11 cellular contexts compared by ENCODE assay signal in the genomic region with DNA sequence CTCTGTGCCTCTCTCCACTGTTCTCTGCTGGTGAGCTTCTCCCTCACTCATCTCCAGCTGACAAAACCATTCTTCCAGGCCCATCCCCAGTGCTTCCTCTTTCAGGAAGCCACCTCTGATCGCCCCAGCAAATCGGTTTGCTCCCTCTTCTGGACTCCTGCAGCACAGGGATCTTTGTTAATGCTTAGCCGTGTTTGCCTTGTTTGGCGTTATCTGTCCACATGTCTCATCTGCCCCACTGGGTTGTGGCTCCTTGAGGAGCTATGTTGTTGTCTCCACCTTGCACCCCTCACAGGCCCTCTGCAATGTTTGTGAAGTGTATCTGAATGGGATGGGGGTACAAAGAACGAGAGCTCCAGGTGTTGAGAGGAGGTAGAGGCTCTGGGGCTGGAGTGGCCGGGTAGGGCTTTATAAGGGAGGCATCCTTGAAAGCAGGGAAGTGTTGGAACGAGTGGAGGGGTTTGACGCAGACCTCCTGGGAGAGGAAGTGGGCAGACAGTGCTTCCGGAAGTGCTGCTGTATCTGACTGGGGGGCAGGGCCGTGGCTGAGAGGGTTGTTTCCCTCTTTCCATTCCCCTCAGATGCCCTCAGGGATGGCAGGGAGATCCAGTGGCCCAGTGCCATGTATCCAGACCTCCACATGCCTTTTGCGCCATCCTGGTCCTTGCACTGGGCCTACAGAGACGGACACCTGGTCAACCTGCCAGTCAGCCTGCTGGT. TPM values are rescaled to one million over a fixed set of nuclear protein-coding genes. Genes with fewer than 3 reads are reported as not detected.
DNase-seq lines count a peak whose midpoint lies in the region; ATAC-seq, FAIRE-seq and TF ChIP-seq lines count a peak whose summit lies in the region.
"Had no signal": no experiment of that assay in that cellular context is flagged by ENCODE, and none has a peak within 500 bp of the region (broad histone marks: within the 10 kb centered on the region; RNA-seq: fewer than 3 reads in every experiment).

No MANE protein-coding gene starts in this region.

- no peaks in the 10 kb centered on the region for H3K4me1 ChIP-seq in HepG2 (ENCODE audit: insufficient read depth, low read length)
- H3K4me1 ChIP-seq: A549 had no signal

- FAIRE-seq in HepG2 (lab: Jason Lieb, UNC), result peak; percentile 34
- FAIRE-seq: A549, keratinocyte had no signal

- peak; percentile 36 for TF ChIP-seq CTCF in HepG2 (CRISPR knock-in tag; IDR thresholded peaks at IDR 0.05)
- no peak for TF ChIP-seq CTCF in omental fat pad (IDR thresholded peaks at IDR 0.05)
- no peak for TF ChIP-seq CTCF in type B pancreatic cell (conservative IDR thresholded peaks at IDR 0.05)

- no peak for TF ChIP-seq EP300 in HepG2 (IDR thresholded peaks at IDR 0.05; ENCODE audit: low read depth in 2 of 2, low read length in 2 of 2)
- TF ChIP-seq EP300 in HepG2 (CRISPR knock-in tag; IDR thresholded peaks at IDR 0.05; ENCODE audit: borderline replicate concordance), result no peak

- no peak for TF ChIP-seq POLR2A in HepG2 (IDR thresholded peaks at IDR 0.05; ENCODE audit: insufficient read depth in 1 of 2, low read depth in 2 of 2, low read length in 2 of 2)

- no peak overlapping the region for H3K4me2 ChIP-seq in HepG2 (ENCODE audit: low read depth, low read length)
- H3K4me2 ChIP-seq: A549 had no signal

- H3K9me3 Mint-ChIP-seq in stimulated activated naive B cell treated with anti-CD40 and anti-IgM and Interleukin-4, amounts not matched to agents 10 μg/mL and 1 μg/mL and 100 μg/mL, for 72 hours, result no peaks in the 10 kb centered on the region
- H3K9me3 Mint-ChIP-seq in type B pancreatic cell, result no peaks in the 10 kb centered on the region

- no peak overlapping the region for H3K27ac ChIP-seq in HepG2 (ENCODE audit: extremely low read length, insufficient read depth, low read length)
- H3K27ac ChIP-seq: A549, SK-N-MC had no signal

- no peaks in the 10 kb centered on the region for H3K27me3 Mint-ChIP-seq in stimulated activated naive B cell treated with anti-CD40 and anti-IgM and Interleukin-4, amounts not matched to agents 10 μg/mL and 1 μg/mL and 100 μg/mL, for 72 hours
- no peaks in the 10 kb centered on the region for H3K27me3 Mint-ChIP-seq in type B pancreatic cell

- peaks cover 18 to 47% of the 10 kb centered on the region in 2 donors for H3K36me3 Mint-ChIP-seq in stimulated activated naive B cell treated with anti-CD40 and anti-IgM and Interleukin-4, amounts not matched to agents 10 μg/mL and 1 μg/mL and 100 μg/mL, for 72 hours
- H3K36me3 Mint-ChIP-seq in type B pancreatic cell, result no peaks in the 10 kb centered on the region

- H4K20me1 ChIP-seq in HepG2 (ENCODE audit: insufficient read depth, low read length), result peaks cover 7% of the 10 kb centered on the region; the same call in 1 of the 2 replicates

- BruUV-seq in HepG2 (replicated peaks; lab: Mats Ljungman, UMichigan), result no TSS peak

- no peaks in the 10 kb centered on the region for H3K79me2 ChIP-seq in HepG2 (ENCODE audit: insufficient read depth, low read length)

- no peaks in the 10 kb centered on the region for H3K27me3 ChIP-seq in HepG2 (ENCODE audit: control insufficient read depth in 1 of 2, insufficient read depth in 2 of 2, low read length in 2 of 2)

- H3K4me1 Mint-ChIP-seq in stimulated activated naive B cell treated with anti-CD40 and anti-IgM and Interleukin-4, amounts not matched to agents 10 μg/mL and 1 μg/mL and 100 μg/mL, for 72 hours, result peaks cover 19 to 20% of the 10 kb centered on the region in 2 donors
- peaks cover 12% of the 10 kb centered on the region for H3K4me1 Mint-ChIP-seq in type B pancreatic cell (ENCODE audit: unreplicated experiment)

- 88% methylated on average over 11 of the region's 12 CpGs for WGBS in HepG2 (ENCODE audit: low lambda C conversion rate)

- CTCF ChIA-PET in HepG2 (lab: Yijun Ruan, JAX; ENCODE audit: low intra/inter-chr PET ratio, low total read pairs), result interaction anchor here (1.0 kb wide), 2 partner anchors 61 to 62 kb away, joined by 3 to 4 read pairs; no protein-coding TSS in a partner anchor

- peak overlapping the region; percentile 94 for H3K27ac Mint-ChIP-seq in stimulated activated naive B cell treated with anti-CD40 and anti-IgM and Interleukin-4, amounts not matched to agents 10 μg/mL and 1 μg/mL and 100 μg/mL, for 72 hours
- no peak overlapping the region for H3K27ac Mint-ChIP-seq in type B pancreatic cell

- in situ Hi-C loops in HepG2 (cut with HindIII; ENCODE audit: extremely low pct_ligation_motif_present, low pct_unique_long_range_greater_than_20kb), result loop anchor here (5.0 kb wide), 1 partner anchor 55 kb away; no protein-coding TSS in a partner anchor

- H3K9ac ChIP-seq in HepG2 (ENCODE audit: insufficient read depth, low read depth, low read length), result no peak overlapping the region

- H3K36me3 ChIP-seq in HepG2 (replicated peaks in 1 of 2; ENCODE audit: control insufficient read depth in 1 of 2, insufficient read depth in 2 of 2, low read length in 2 of 2), result peaks cover 25 to 34% of the 10 kb centered on the region in 2 experiments

- intact Hi-C loops in Right ventricle myocardium inferior (cut with DNase I) (no loop called here), cardiac septum (cut with DNase I) (loop anchor here (5.0 kb wide), 1 partner anchor 60 kb away; no protein-coding TSS in a partner anchor), HepG2 (cut with micrococcal nuclease; ENCODE audit: unreplicated experiment) (loop anchor here (5.0 kb wide), 1 partner anchor 60 kb away; no protein-coding TSS in a partner anchor)

- POLR2A ChIA-PET in HepG2 (lab: Yijun Ruan, JAX), result no interaction called here

- DNase-seq in Right ventricle myocardium inferior (ENCODE audit: missing footprints), result peak; percentile 74
- DNase-seq in cardiac septum (ENCODE audit: low spot score), result no peak
- peak; percentile 17 for DNase-seq in activated gamma-delta T cell treated with anti-CD3 and anti-CD28 coated beads, Interleukin-2, amount 50 U/mL, for 16 hours (ENCODE audit: low read depth)
- no peak for DNase-seq in HepG2 (ENCODE audit: low spot score)
- peak; percentile 18 for DNase-seq in stimulated activated naive B cell treated with anti-CD40 and anti-IgM and Interleukin-4, amounts not matched to agents 10 μg/mL and 1 μg/mL and 100 μg/mL, for 72 hours
- DNase-seq in omental fat pad (ENCODE audit: low spot score), result no peak
- DNase-seq in type B pancreatic cell (ENCODE audit: extremely low spot score, unreplicated experiment), result no peak

- H2AFZ ChIP-seq in HepG2 (ENCODE audit: low read length), result no peak overlapping the region

- H3K9me3 ChIP-seq in HepG2 (ENCODE audit: low read length), result no peaks in the 10 kb centered on the region
- H3K9me3 ChIP-seq: A549 had no signal

- TF ChIP-seq RAD21 in HepG2 (CRISPR knock-in tag; IDR thresholded peaks at IDR 0.05), result no peak; the same call in 1 of the 2 replicates

- H3K4me3 ChIP-seq in HepG2 (replicated peaks in 1 of 3; ENCODE audit: insufficient read depth in 1 of 3, low read depth in 2 of 3, low read length in 3 of 3), result no peak overlapping the region
- H3K4me3 ChIP-seq: A549, SK-N-MC had no signal

- peak overlapping the region; percentile 49 to 60 for H3K4me3 Mint-ChIP-seq in stimulated activated naive B cell treated with anti-CD40 and anti-IgM and Interleukin-4, amounts not matched to agents 10 μg/mL and 1 μg/mL and 100 μg/mL, for 72 hours
- H3K4me3 Mint-ChIP-seq in type B pancreatic cell, result no peak overlapping the region

- ATAC-seq in Right ventricle myocardium inferior (peak; percentile 55), HepG2 (peak; percentile 13; the same call in 2 of the 3 replicates), omental fat pad (ENCODE audit: low FRiP score) (no peak), HG03108 (IDR thresholded peaks at IDR 0.05; ENCODE audit: unreplicated experiment) (no peak)
- peak; percentile 76 to 84 for ATAC-seq in stimulated activated naive B cell treated with anti-CD40 and anti-IgM and Interleukin-4, amounts not matched to agents 10 μg/mL and 1 μg/mL and 100 μg/mL, for 72 hours (replicated peaks)

RNA-seq across cellular contexts. Expression of gene CASKIN2, which starts 27.8 kb away (rescaled TPM):
- total RNA-seq in Right ventricle myocardium inferior (39.1 TPM), cardiac septum (48.2 TPM), HepG2 (2016; rRNA removed; fragmentation: Illumina TruSeq; extraction: Trizol) (5.2 and 10.6 TPM in 2 replicates), omental fat pad (10 to 100 TPM in 3 of 4 donors, 1 to 10 TPM in 1; 6.7 to 61.5 (median 23.9) TPM), type B pancreatic cell (ENCODE audit: low replicate concordance) (29.5 and 31.2 TPM in 2 replicates)
- 1.5 and 1.8 TPM in 2 replicates for total RNA-seq in HepG2 (2016; cell fraction: cytosol; rRNA removed; fragmentation: Illumina TruSeq; extraction: Trizol; ENCODE audit: low read depth)
- total RNA-seq in HepG2 (2016; cell fraction: insoluble cytoplasmic fraction; rRNA removed; fragmentation: Illumina TruSeq; extraction: Trizol), result 4.9 and 7.5 TPM in 2 replicates
- 3.4 and 4.1 TPM in 2 replicates for total RNA-seq in HepG2 (2016; cell fraction: membrane; rRNA removed; fragmentation: Illumina TruSeq; extraction: Trizol)
- total RNA-seq in HepG2 (2016; cell fraction: nucleus; rRNA removed; fragmentation: Illumina TruSeq; extraction: Trizol), result 6.8 and 8.0 TPM in 2 replicates
- 6.8 and 7.8 TPM in 2 replicates for polyA plus RNA-seq in HepG2 (2011; rRNA removed)
- 1.9 and 2.2 TPM in 2 replicates for polyA plus RNA-seq in HepG2 (2011; cell fraction: cytosol; rRNA removed)
- 23.6 and 26.5 TPM in 2 replicates for polyA plus RNA-seq in HepG2 (2011; cell fraction: nucleus; rRNA removed)
- 6.2 and 9.6 TPM in 2 replicates for polyA plus RNA-seq in HepG2 (2012)
- polyA plus RNA-seq in HepG2 (2016; cell fraction: cytosol; fragmentation: Illumina TruSeq; extraction: Trizol; ENCODE audit: low read depth), result 0.61 and 0.68 TPM in 2 replicates
- 4.4 and 7.0 TPM in 2 replicates for polyA plus RNA-seq in HepG2 (2016; cell fraction: insoluble cytoplasmic fraction; fragmentation: Illumina TruSeq; extraction: Trizol; ENCODE audit: low read depth)
- 1.6 and 1.8 TPM in 2 replicates for polyA plus RNA-seq in HepG2 (2016; cell fraction: membrane; fragmentation: Illumina TruSeq; extraction: Trizol; ENCODE audit: low read depth)
- 16.3 and 16.6 TPM in 2 replicates for polyA plus RNA-seq in HepG2 (2016; cell fraction: nucleus; fragmentation: Illumina TruSeq; extraction: Trizol; ENCODE audit: insufficient read depth, low read depth)
- polyA minus RNA-seq in HepG2 (2011; rRNA and poly(A)+ RNA removed; ENCODE audit: low replicate concordance), result 11.8 and 14.9 TPM in 2 replicates
- 4.9 and 5.0 TPM in 2 replicates for polyA minus RNA-seq in HepG2 (2011; cell fraction: cytosol; rRNA and poly(A)+ RNA removed)
- 17.0 and 20.4 TPM in 2 replicates for polyA minus RNA-seq in HepG2 (2011; cell fraction: nucleus; rRNA and poly(A)+ RNA removed)

RNA-seq across cellular contexts. Expression of gene TSEN54, which starts 28.8 kb away (rescaled TPM):
- total RNA-seq in Right ventricle myocardium inferior (6.1 TPM), cardiac septum (7.7 TPM), HepG2 (2016; rRNA removed; fragmentation: Illumina TruSeq; extraction: Trizol) (43.6 and 62.9 TPM in 2 replicates), omental fat pad (10 to 100 TPM in 3 of 4 donors, 1 to 10 TPM in 1; 9.4 to 33.3 (median 14.9) TPM), type B pancreatic cell (ENCODE audit: low replicate concordance) (28.4 and 41.0 TPM in 2 replicates)
- 20.6 and 23.0 TPM in 2 replicates for total RNA-seq in HepG2 (2016; cell fraction: cytosol; rRNA removed; fragmentation: Illumina TruSeq; extraction: Trizol; ENCODE audit: low read depth)
- total RNA-seq in HepG2 (2016; cell fraction: insoluble cytoplasmic fraction; rRNA removed; fragmentation: Illumina TruSeq; extraction: Trizol), result 44.0 and 64.1 TPM in 2 replicates
- 44.5 and 45.0 TPM in 2 replicates for total RNA-seq in HepG2 (2016; cell fraction: membrane; rRNA removed; fragmentation: Illumina TruSeq; extraction: Trizol)
- 39.9 and 48.4 TPM in 2 replicates for total RNA-seq in HepG2 (2016; cell fraction: nucleus; rRNA removed; fragmentation: Illumina TruSeq; extraction: Trizol)
- 63.3 and 64.4 TPM in 2 replicates for polyA plus RNA-seq in HepG2 (2011; rRNA removed)
- 36.2 and 47.1 TPM in 2 replicates for polyA plus RNA-seq in HepG2 (2011; cell fraction: cytosol; rRNA removed)
- 87.7 and 89.1 TPM in 2 replicates for polyA plus RNA-seq in HepG2 (2011; cell fraction: nucleus; rRNA removed)
- polyA plus RNA-seq in HepG2 (2012), result 22.1 and 34.4 TPM in 2 replicates
- 20.4 and 20.5 TPM in 2 replicates for polyA plus RNA-seq in HepG2 (2016; cell fraction: cytosol; fragmentation: Illumina TruSeq; extraction: Trizol; ENCODE audit: low read depth)
- polyA plus RNA-seq in HepG2 (2016; cell fraction: insoluble cytoplasmic fraction; fragmentation: Illumina TruSeq; extraction: Trizol; ENCODE audit: low read depth), result 37.7 and 50.5 TPM in 2 replicates
- polyA plus RNA-seq in HepG2 (2016; cell fraction: membrane; fragmentation: Illumina TruSeq; extraction: Trizol; ENCODE audit: low read depth), result 30.9 and 35.9 TPM in 2 replicates
- polyA plus RNA-seq in HepG2 (2016; cell fraction: nucleus; fragmentation: Illumina TruSeq; extraction: Trizol; ENCODE audit: insufficient read depth, low read depth), result 108 and 110 TPM in 2 replicates
- polyA minus RNA-seq in HepG2 (2011; rRNA and poly(A)+ RNA removed; ENCODE audit: low replicate concordance), result 56.0 and 95.0 TPM in 2 replicates
- 11.3 and 14.0 TPM in 2 replicates for polyA minus RNA-seq in HepG2 (2011; cell fraction: cytosol; rRNA and poly(A)+ RNA removed)
- polyA minus RNA-seq in HepG2 (2011; cell fraction: nucleus; rRNA and poly(A)+ RNA removed), result 13.9 and 15.5 TPM in 2 replicates

RNA-seq across cellular contexts. Expression of gene TMEM94, which starts 31.1 kb away (rescaled TPM):
- 50.3 TPM for total RNA-seq in Right ventricle myocardium inferior
- 56.6 TPM for total RNA-seq in cardiac septum
- 20.8 and 32.6 TPM in 2 replicates for total RNA-seq in HepG2 (2016; rRNA removed; fragmentation: Illumina TruSeq; extraction: Trizol)
- total RNA-seq in HepG2 (2016; cell fraction: cytosol; rRNA removed; fragmentation: Illumina TruSeq; extraction: Trizol; ENCODE audit: low read depth), result 26.4 and 26.9 TPM in 2 replicates
- total RNA-seq in HepG2 (2016; cell fraction: insoluble cytoplasmic fraction; rRNA removed; fragmentation: Illumina TruSeq; extraction: Trizol), result 17.2 and 32.1 TPM in 2 replicates
- total RNA-seq in HepG2 (2016; cell fraction: membrane; rRNA removed; fragmentation: Illumina TruSeq; extraction: Trizol), result 23.6 and 28.5 TPM in 2 replicates
- total RNA-seq in HepG2 (2016; cell fraction: nucleus; rRNA removed; fragmentation: Illumina TruSeq; extraction: Trizol), result 32.2 and 37.2 TPM in 2 replicates
- polyA plus RNA-seq in HepG2 (2011; rRNA removed), result 134 and 150 TPM in 2 replicates
- 37.1 and 46.4 TPM in 2 replicates for polyA plus RNA-seq in HepG2 (2011; cell fraction: cytosol; rRNA removed)
- 1,312 and 1,888 TPM in 2 replicates for polyA plus RNA-seq in HepG2 (2011; cell fraction: nucleus; rRNA removed)
- 125 and 137 TPM in 2 replicates for polyA plus RNA-seq in HepG2 (2012)
- 5.0 and 5.4 TPM in 2 replicates for polyA plus RNA-seq in HepG2 (2016; cell fraction: cytosol; fragmentation: Illumina TruSeq; extraction: Trizol; ENCODE audit: low read depth)
- polyA plus RNA-seq in HepG2 (2016; cell fraction: insoluble cytoplasmic fraction; fragmentation: Illumina TruSeq; extraction: Trizol; ENCODE audit: low read depth), result 15.7 and 19.0 TPM in 2 replicates
- 16.7 and 22.4 TPM in 2 replicates for polyA plus RNA-seq in HepG2 (2016; cell fraction: membrane; fragmentation: Illumina TruSeq; extraction: Trizol; ENCODE audit: low read depth)
- 121 and 131 TPM in 2 replicates for polyA plus RNA-seq in HepG2 (2016; cell fraction: nucleus; fragmentation: Illumina TruSeq; extraction: Trizol; ENCODE audit: insufficient read depth, low read depth)
- polyA minus RNA-seq in HepG2 (2011; rRNA and poly(A)+ RNA removed; ENCODE audit: low replicate concordance), result 36.2 and 133 TPM in 2 replicates
- 52.6 and 54.1 TPM in 2 replicates for polyA minus RNA-seq in HepG2 (2011; cell fraction: cytosol; rRNA and poly(A)+ RNA removed)
- 148 and 161 TPM in 2 replicates for polyA minus RNA-seq in HepG2 (2011; cell fraction: nucleus; rRNA and poly(A)+ RNA removed)
- 10 to 100 TPM; 27.9 to 66.0 (median 46.1) TPM for total RNA-seq in omental fat pad
- total RNA-seq in type B pancreatic cell (ENCODE audit: low replicate concordance), result 86.5 and 112 TPM in 2 replicates

RNA-seq across cellular contexts. Expression of gene LLGL2, which starts 38.0 kb away (rescaled TPM):
- total RNA-seq in Right ventricle myocardium inferior (4.1 TPM), cardiac septum (4.7 TPM), HepG2 (2016; rRNA removed; fragmentation: Illumina TruSeq; extraction: Trizol) (53.9 and 86.7 TPM in 2 replicates), omental fat pad (10 to 100 TPM in 1 of 4 donors, 1 to 10 TPM in 3; 5.4 to 10.4 (median 6.7) TPM), type B pancreatic cell (ENCODE audit: low replicate concordance) (90.6 and 226 TPM in 2 replicates)
- 27.2 and 32.8 TPM in 2 replicates for total RNA-seq in HepG2 (2016; cell fraction: cytosol; rRNA removed; fragmentation: Illumina TruSeq; extraction: Trizol; ENCODE audit: low read depth)
- 51.9 and 87.2 TPM in 2 replicates for total RNA-seq in HepG2 (2016; cell fraction: insoluble cytoplasmic fraction; rRNA removed; fragmentation: Illumina TruSeq; extraction: Trizol)
- 45.8 and 50.7 TPM in 2 replicates for total RNA-seq in HepG2 (2016; cell fraction: membrane; rRNA removed; fragmentation: Illumina TruSeq; extraction: Trizol)
- 72.1 and 85.8 TPM in 2 replicates for total RNA-seq in HepG2 (2016; cell fraction: nucleus; rRNA removed; fragmentation: Illumina TruSeq; extraction: Trizol)
- polyA plus RNA-seq in HepG2 (2011; rRNA removed), result 83.0 and 109 TPM in 2 replicates
- 40.2 and 67.1 TPM in 2 replicates for polyA plus RNA-seq in HepG2 (2011; cell fraction: cytosol; rRNA removed)
- 384 and 448 TPM in 2 replicates for polyA plus RNA-seq in HepG2 (2011; cell fraction: nucleus; rRNA removed)
- polyA plus RNA-seq in HepG2 (2012), result 33.3 and 59.5 TPM in 2 replicates
- polyA plus RNA-seq in HepG2 (2016; cell fraction: cytosol; fragmentation: Illumina TruSeq; extraction: Trizol; ENCODE audit: low read depth), result 23.2 and 28.1 TPM in 2 replicates
- 41.6 and 52.9 TPM in 2 replicates for polyA plus RNA-seq in HepG2 (2016; cell fraction: insoluble cytoplasmic fraction; fragmentation: Illumina TruSeq; extraction: Trizol; ENCODE audit: low read depth)
- 32.5 and 33.0 TPM in 2 replicates for polyA plus RNA-seq in HepG2 (2016; cell fraction: membrane; fragmentation: Illumina TruSeq; extraction: Trizol; ENCODE audit: low read depth)
- polyA plus RNA-seq in HepG2 (2016; cell fraction: nucleus; fragmentation: Illumina TruSeq; extraction: Trizol; ENCODE audit: insufficient read depth, low read depth), result 204 and 230 TPM in 2 replicates
- 30.9 and 126 TPM in 2 replicates for polyA minus RNA-seq in HepG2 (2011; rRNA and poly(A)+ RNA removed; ENCODE audit: low replicate concordance)
- 30.6 and 31.7 TPM in 2 replicates for polyA minus RNA-seq in HepG2 (2011; cell fraction: cytosol; rRNA and poly(A)+ RNA removed)
- polyA minus RNA-seq in HepG2 (2011; cell fraction: nucleus; rRNA and poly(A)+ RNA removed), result 79.4 and 86.0 TPM in 2 replicates

Comparison
In these comparisons a context has a peak if more than half of its experiments do, and no peak if none do; other contexts are left out.
1. DNase-seq: peak in Right ventricle myocardium inferior (single experiment), activated gamma-delta T cell treated with anti-CD3 and anti-CD28 coated beads, Interleukin-2, amount 50 U/mL, for 16 hours (single experiment) and stimulated activated naive B cell treated with anti-CD40 and anti-IgM and Interleukin-4, amounts not matched to agents 10 μg/mL and 1 μg/mL and 100 μg/mL, for 72 hours (single experiment); none in cardiac septum (single experiment), HepG2 (single experiment), omental fat pad (single experiment) and type B pancreatic cell (single experiment).
2. ATAC-seq: peak in Right ventricle myocardium inferior (single experiment), HepG2 (single experiment) and stimulated activated naive B cell treated with anti-CD40 and anti-IgM and Interleukin-4, amounts not matched to agents 10 μg/mL and 1 μg/mL and 100 μg/mL, for 72 hours (2 of 2); none in omental fat pad (single experiment) and HG03108 (single experiment).